In the genomic region with DNA sequence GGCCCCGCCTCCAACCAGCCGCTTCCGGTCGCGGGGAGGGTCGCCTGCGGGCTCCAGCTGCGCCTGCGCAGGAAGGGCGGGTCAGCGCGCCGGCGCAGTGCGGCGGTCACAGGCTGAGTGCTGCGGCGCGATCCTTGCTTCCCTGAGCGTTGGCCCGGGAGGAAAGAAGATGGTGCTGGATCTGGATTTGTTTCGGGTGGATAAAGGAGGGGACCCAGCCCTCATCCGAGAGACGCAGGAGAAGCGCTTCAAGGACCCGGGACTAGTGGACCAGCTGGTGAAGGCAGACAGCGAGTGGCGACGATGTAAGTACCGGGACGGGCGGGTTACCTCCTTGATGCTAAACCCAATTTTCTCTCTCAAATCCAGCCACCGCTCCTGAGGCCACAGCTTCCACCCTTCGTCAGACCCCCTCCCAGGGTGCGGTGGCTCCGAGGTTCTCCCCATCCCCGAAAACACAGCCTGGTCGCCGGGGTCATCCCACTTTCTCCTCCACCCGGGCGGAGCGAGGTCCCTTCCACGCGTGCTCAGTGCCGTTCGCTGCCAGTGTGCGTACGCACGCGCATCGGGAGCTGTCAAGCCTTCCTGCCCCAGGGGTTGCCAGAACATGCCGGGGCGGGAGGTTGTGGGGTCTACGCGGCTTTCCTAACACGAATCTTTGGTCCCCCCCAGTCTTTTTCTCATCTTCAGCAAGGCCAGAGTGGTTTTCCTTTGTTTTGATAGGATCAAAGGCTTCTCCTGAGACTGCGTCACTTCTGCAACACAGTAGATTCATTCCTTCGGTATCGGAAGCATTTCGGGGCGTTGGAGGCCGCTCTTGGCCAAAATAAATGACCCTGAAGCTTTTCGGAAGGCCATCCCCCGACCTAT, we compare ENCODE assay signal across 8 cellular contexts. TPM values are rescaled to one million over a fixed set of nuclear protein-coding genes. Genes with fewer than 3 reads are reported as not detected.
A peak's percentile ranks its signal among the peaks of the same experiment; 100 is the strongest.
DNase-seq lines count a peak whose midpoint lies in the region; ATAC-seq and TF ChIP-seq lines count a peak whose summit lies in the region.

A gene with protein sequence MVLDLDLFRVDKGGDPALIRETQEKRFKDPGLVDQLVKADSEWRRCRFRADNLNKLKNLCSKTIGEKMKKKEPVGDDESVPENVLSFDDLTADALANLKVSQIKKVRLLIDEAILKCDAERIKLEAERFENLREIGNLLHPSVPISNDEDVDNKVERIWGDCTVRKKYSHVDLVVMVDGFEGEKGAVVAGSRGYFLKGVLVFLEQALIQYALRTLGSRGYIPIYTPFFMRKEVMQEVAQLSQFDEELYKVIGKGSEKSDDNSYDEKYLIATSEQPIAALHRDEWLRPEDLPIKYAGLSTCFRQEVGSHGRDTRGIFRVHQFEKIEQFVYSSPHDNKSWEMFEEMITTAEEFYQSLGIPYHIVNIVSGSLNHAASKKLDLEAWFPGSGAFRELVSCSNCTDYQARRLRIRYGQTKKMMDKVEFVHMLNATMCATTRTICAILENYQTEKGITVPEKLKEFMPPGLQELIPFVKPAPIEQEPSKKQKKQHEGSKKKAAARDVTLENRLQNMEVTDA (plus strand): TSS at position 95 of the 870 bp plus-strand sequence. CDS start 75 bp downstream, at position 170.

- H3K9me3 Mint-ChIP-seq in activated CD4-positive, alpha-beta T cell treated with anti-CD3 and anti-CD28 coated beads, Interleukin-2, amount 10 ng/mL, durations not matched to agents 7 days and 5 days: no peaks in the 10 kb centered on the region

- H3K27me3 ChIP-seq in BE2C: no peaks in the 10 kb centered on the region

- CTCF ChIA-PET in activated CD4-positive, alpha-beta T cell treated with anti-CD3 and anti-CD28 coated beads, Interleukin-2, amount 10 ng/mL, durations not matched to agents 7 days and 5 days (lab: Charles Lee): interaction anchor here (0.8 to 2.2 kb wide), 10 partner anchors 9 to 318 kb away, joined by 3 to 10 read pairs (median 4); no protein-coding TSS in a partner anchor

- no peaks in the 10 kb centered on the region for H3K27me3 Mint-ChIP-seq in activated CD4-positive, alpha-beta T cell treated with anti-CD3 and anti-CD28 coated beads, Interleukin-2, amount 10 ng/mL, durations not matched to agents 7 days and 5 days

- H3K4me3 Mint-ChIP-seq in activated CD4-positive, alpha-beta T cell treated with anti-CD3 and anti-CD28 coated beads, Interleukin-2, amount 10 ng/mL, durations not matched to agents 7 days and 5 days: peak within 1 kb of the TSS; percentile 97

- ATAC-seq in HG03378 (IDR thresholded peaks at IDR 0.05; ENCODE audit: unreplicated experiment) (peak; percentile 66), left lobe of liver (peak; percentile 92)

- no peaks in the 10 kb centered on the region; the same call in 1 of the 2 replicates for H3K4me1 ChIP-seq in BE2C

- peaks cover 32% of the 10 kb centered on the region for H3K36me3 Mint-ChIP-seq in activated CD4-positive, alpha-beta T cell treated with anti-CD3 and anti-CD28 coated beads, Interleukin-2, amount 10 ng/mL, durations not matched to agents 7 days and 5 days (ENCODE audit: low read depth)

- TF ChIP-seq POLR2A in GM19193 (IDR thresholded peaks at IDR 0.05; ENCODE audit: extremely low read depth, insufficient read depth, insufficient read length): peak; percentile 84

- H3K4me3 ChIP-seq in BE2C (ENCODE audit: low read depth, low read length): peak within 1 kb of the TSS; percentile 89

- TF ChIP-seq CTCF in BE2C (IDR thresholded peaks at IDR 0.05; ENCODE audit: low read depth, low read length): no peak

- H3K4me1 Mint-ChIP-seq in activated CD4-positive, alpha-beta T cell treated with anti-CD3 and anti-CD28 coated beads, Interleukin-2, amount 10 ng/mL, durations not matched to agents 7 days and 5 days: peaks cover 35% of the 10 kb centered on the region

- POLR2A ChIA-PET in activated CD4-positive, alpha-beta T cell treated with anti-CD3 and anti-CD28 coated beads, Interleukin-2, amount 10 ng/mL, durations not matched to agents 7 days and 5 days (lab: Charles Lee): interaction anchor here (0.6 to 0.7 kb wide), 2 partner anchors 10 to 17 kb away, joined by 3 to 5 read pairs; no protein-coding TSS in a partner anchor

- no peaks in the 10 kb centered on the region for H3K9me3 ChIP-seq in BE2C

- peak; percentile 93 for DNase-seq in BE2C
- DNase-seq in NCI-H526 (lab: John Stamatoyannopoulos, UW): peak; percentile 76 to 96
- peak; percentile 89 for DNase-seq in activated CD4-positive, alpha-beta T cell treated with anti-CD3 and anti-CD28 coated beads, Interleukin-2, amount 10 ng/mL, durations not matched to agents 7 days and 5 days
- peak; percentile 70 for DNase-seq in cortex of kidney (lab: John Stamatoyannopoulos, UW)
- peak; percentile 91 for DNase-seq in left lobe of liver (ENCODE audit: low spot score)
- peak; percentile 89 for DNase-seq in stimulated activated CD4-positive, alpha-beta T cell treated with anti-CD3 and anti-CD28 coated beads, Interleukin-2, amount 100 ng/mL, for 4 hours (ENCODE audit: low read depth)

- peaks cover 29% of the 10 kb centered on the region for H3K36me3 ChIP-seq in BE2C

- peak within 1 kb of the TSS; percentile 95 for H3K27ac Mint-ChIP-seq in activated CD4-positive, alpha-beta T cell treated with anti-CD3 and anti-CD28 coated beads, Interleukin-2, amount 10 ng/mL, durations not matched to agents 7 days and 5 days

RNA-seq across cellular contexts. Expression of the gene that starts here (rescaled TPM):
- polyA plus RNA-seq in BE2C (2012; ENCODE audit: insufficient read depth, insufficient read length, low read depth): 865 TPM
- 100 to 1,000 TPM; 138 to 140 TPM for total RNA-seq in activated CD4-positive, alpha-beta T cell treated with anti-CD3 and anti-CD28 coated beads, Interleukin-2, amount 10 ng/mL, durations not matched to agents 7 days and 5 days
- 80.0 TPM for total RNA-seq in left lobe of liver

Comparison
In these comparisons a context has a peak if more than half of its experiments do, and no peak if none do; other contexts are left out.
1. Peak in every context shown above with its lines: DNase-seq, ATAC-seq and H3K4me3 ChIP-seq.